Comparison of ENCODE assay signal across 10 cellular contexts in the genomic region with DNA sequence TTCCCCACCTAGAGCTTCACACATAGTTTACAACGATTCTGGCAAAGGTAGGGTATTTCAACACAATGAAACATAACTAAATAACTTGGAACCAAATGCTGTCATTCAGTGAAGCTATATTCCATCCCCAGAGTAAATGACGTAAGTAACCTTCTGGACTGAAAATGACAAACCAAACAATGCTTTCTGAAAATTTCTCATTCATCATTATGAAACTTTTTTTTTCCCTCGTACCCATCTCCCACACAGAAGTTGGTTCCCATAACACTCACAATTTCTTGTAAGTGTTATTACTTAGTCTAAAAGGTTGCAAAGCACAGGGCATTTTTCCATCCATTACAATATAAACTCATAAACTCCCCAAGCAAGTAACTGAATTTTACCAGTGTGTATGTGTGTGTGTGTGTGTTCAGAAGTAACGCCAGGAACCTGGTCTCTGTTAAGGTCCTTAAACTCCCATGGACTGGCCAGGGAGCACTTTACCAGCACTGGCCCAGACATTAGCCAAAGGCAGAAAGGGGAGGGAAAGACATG. TPM values are rescaled to one million over a fixed set of nuclear protein-coding genes. Genes with fewer than 3 reads are reported as not detected.
DNase-seq lines count a peak whose midpoint lies in the region; ATAC-seq and TF ChIP-seq lines count a peak whose summit lies in the region.
"Had no signal": no experiment of that assay in that cellular context is flagged by ENCODE, and none has a peak within 500 bp of the region (broad histone marks: within the 10 kb centered on the region; RNA-seq: fewer than 3 reads in every experiment).

No MANE protein-coding gene starts in this region.

- no peaks in the 10 kb centered on the region for H3K9me3 ChIP-seq in gastrocnemius medialis
- no peaks in the 10 kb centered on the region; the same call in 1 of the 2 replicates for H3K9me3 ChIP-seq in BE2C
- H3K9me3 ChIP-seq: SJCRH30 had no signal

- no peak for TF ChIP-seq CTCF in gastrocnemius medialis (IDR thresholded peaks at IDR 0.05 in 4 of 5, conservative IDR thresholded peaks at IDR 0.05 in 1 of 5)
- TF ChIP-seq CTCF in BE2C (IDR thresholded peaks at IDR 0.05; ENCODE audit: low read depth, low read length): no peak

- peak overlapping the region; percentile 100 for H3K27ac Mint-ChIP-seq in activated CD4-positive, alpha-beta T cell treated with anti-CD3 and anti-CD28 coated beads, Interleukin-2, amount 10 ng/mL, durations not matched to agents 24 days and 14 days
- H3K27ac Mint-ChIP-seq in activated T-helper 17 cell treated with anti-CD3 and anti-CD28 coated beads, Interleukin-2, amount 50 U/mL, for 72 hours: peak overlapping the region; percentile 99

- TF ChIP-seq POLR2A in gastrocnemius medialis (IDR thresholded peaks at IDR 0.05): no peak

- H3K4me1 Mint-ChIP-seq in activated CD4-positive, alpha-beta T cell treated with anti-CD3 and anti-CD28 coated beads, Interleukin-2, amount 10 ng/mL, durations not matched to agents 24 days and 14 days: peaks cover 72% of the 10 kb centered on the region
- H3K4me1 Mint-ChIP-seq in activated T-helper 17 cell treated with anti-CD3 and anti-CD28 coated beads, Interleukin-2, amount 50 U/mL, for 72 hours: peaks cover 66% of the 10 kb centered on the region

- intact Hi-C loops in activated CD4-positive, alpha-beta T cell treated with anti-CD3 and anti-CD28 coated beads, Interleukin-2, amount 10 ng/mL, durations not matched to agents 24 days and 14 days (cut with micrococcal nuclease): loop anchor here (1.0 to 5.0 kb wide), 14 partner anchors 9 to 647 kb away; a partner anchor contains a TSS
- intact Hi-C loops in gastrocnemius medialis (cut with DNase I; ENCODE audit: low total_unique reads): loop anchor here (10.0 kb wide), 1 partner anchor 518 kb away; no protein-coding TSS in a partner anchor

- peaks cover 72% of the 10 kb centered on the region for H3K36me3 Mint-ChIP-seq in activated CD4-positive, alpha-beta T cell treated with anti-CD3 and anti-CD28 coated beads, Interleukin-2, amount 10 ng/mL, durations not matched to agents 24 days and 14 days (ENCODE audit: low read depth)
- peaks cover 91% of the 10 kb centered on the region for H3K36me3 Mint-ChIP-seq in activated T-helper 17 cell treated with anti-CD3 and anti-CD28 coated beads, Interleukin-2, amount 50 U/mL, for 72 hours (ENCODE audit: low read depth)

- peaks cover 26 to 73% of the 10 kb centered on the region in 2 donors for H3K4me1 ChIP-seq in gastrocnemius medialis
- peaks cover 5% of the 10 kb centered on the region for H3K4me1 ChIP-seq in BE2C

- H3K27me3 ChIP-seq in gastrocnemius medialis: no peaks in the 10 kb centered on the region
- no peaks in the 10 kb centered on the region for H3K27me3 ChIP-seq in BE2C
- H3K27me3 ChIP-seq: SJCRH30 had no signal

- H3K4me3 Mint-ChIP-seq in activated CD4-positive, alpha-beta T cell treated with anti-CD3 and anti-CD28 coated beads, Interleukin-2, amount 10 ng/mL, durations not matched to agents 24 days and 14 days: peak overlapping the region; percentile 83
- peak overlapping the region; percentile 81 for H3K4me3 Mint-ChIP-seq in activated T-helper 17 cell treated with anti-CD3 and anti-CD28 coated beads, Interleukin-2, amount 50 U/mL, for 72 hours

- peak; percentile 66 for DNase-seq in activated CD4-positive, alpha-beta T cell treated with anti-CD3 and anti-CD28 coated beads, Interleukin-2, amount 10 ng/mL, durations not matched to agents 24 days and 14 days
- no peak for DNase-seq in activated CD4-positive, alpha-beta T cell treated with anti-CD3 and anti-CD28 coated beads, Interleukin-2, amount 50 U/mL, for 1 hour
- DNase-seq in gastrocnemius medialis: no peak
- DNase-seq in BE2C: no peak
- no peak for DNase-seq in middle frontal gyrus (ENCODE audit: extremely low spot score, low spot score)
- DNase-seq: NCI-H1930 had no signal

- no peaks in the 10 kb centered on the region for H3K27me3 Mint-ChIP-seq in activated CD4-positive, alpha-beta T cell treated with anti-CD3 and anti-CD28 coated beads, Interleukin-2, amount 10 ng/mL, durations not matched to agents 24 days and 14 days
- H3K27me3 Mint-ChIP-seq in activated T-helper 17 cell treated with anti-CD3 and anti-CD28 coated beads, Interleukin-2, amount 50 U/mL, for 72 hours: no peaks in the 10 kb centered on the region

- H3K27ac ChIP-seq in gastrocnemius medialis: peak overlapping the region; percentile 24 to 67 (median 48)
- H3K27ac ChIP-seq: SJCRH30 had no signal

- ATAC-seq in HG02610 (IDR thresholded peaks at IDR 0.05; ENCODE audit: unreplicated experiment) (peak; percentile 59), gastrocnemius medialis (peak; percentile 18 to 24), HG03095 (IDR thresholded peaks at IDR 0.05; ENCODE audit: unreplicated experiment) (no peak)
- peak; percentile 59 for ATAC-seq in activated T-helper 17 cell treated with anti-CD3 and anti-CD28 coated beads, Interleukin-2, amount 50 U/mL, for 72 hours (replicated peaks)

- peaks cover 10% of the 10 kb centered on the region for H3K9me3 Mint-ChIP-seq in activated CD4-positive, alpha-beta T cell treated with anti-CD3 and anti-CD28 coated beads, Interleukin-2, amount 10 ng/mL, durations not matched to agents 24 days and 14 days
- no peaks in the 10 kb centered on the region for H3K9me3 Mint-ChIP-seq in activated T-helper 17 cell treated with anti-CD3 and anti-CD28 coated beads, Interleukin-2, amount 50 U/mL, for 72 hours

- H3K4me3 ChIP-seq in gastrocnemius medialis (no peak overlapping the region), BE2C (ENCODE audit: low read depth, low read length) (no peak overlapping the region)
- H3K4me3 ChIP-seq: SJCRH30 had no signal

- in situ Hi-C loops in gastrocnemius medialis (cut with MboI; ENCODE audit: low sequenced_read_pairs in 4 of 4): no loop called here

- H3K36me3 ChIP-seq in gastrocnemius medialis (no peaks in the 10 kb centered on the region), BE2C (peaks cover 10% of the 10 kb centered on the region)
- H3K36me3 ChIP-seq: SJCRH30 had no signal

RNA-seq across cellular contexts. Expression of a gene that starts 41.6 kb away (rescaled TPM):
- total RNA-seq in activated CD4-positive, alpha-beta T cell treated with anti-CD3 and anti-CD28 coated beads, Interleukin-2, amount 10 ng/mL, durations not matched to agents 24 days and 14 days: 177 and 183 TPM in 2 replicates
- 100 to 1,000 TPM in 1 of 2 donors, 10 to 100 TPM in 1; 41.4 to 110 TPM for total RNA-seq in activated T-helper 17 cell treated with anti-CD3 and anti-CD28 coated beads, Interleukin-2, amount 50 U/mL, for 72 hours
- 10 to 100 TPM; 14.8 to 46.4 (median 21.6) TPM for total RNA-seq in gastrocnemius medialis
- polyA plus RNA-seq in BE2C (2012; ENCODE audit: insufficient read depth, insufficient read length, low read depth): 16.5 TPM
